ENCODE assay signal across 1 cellular context in the genomic region with DNA sequence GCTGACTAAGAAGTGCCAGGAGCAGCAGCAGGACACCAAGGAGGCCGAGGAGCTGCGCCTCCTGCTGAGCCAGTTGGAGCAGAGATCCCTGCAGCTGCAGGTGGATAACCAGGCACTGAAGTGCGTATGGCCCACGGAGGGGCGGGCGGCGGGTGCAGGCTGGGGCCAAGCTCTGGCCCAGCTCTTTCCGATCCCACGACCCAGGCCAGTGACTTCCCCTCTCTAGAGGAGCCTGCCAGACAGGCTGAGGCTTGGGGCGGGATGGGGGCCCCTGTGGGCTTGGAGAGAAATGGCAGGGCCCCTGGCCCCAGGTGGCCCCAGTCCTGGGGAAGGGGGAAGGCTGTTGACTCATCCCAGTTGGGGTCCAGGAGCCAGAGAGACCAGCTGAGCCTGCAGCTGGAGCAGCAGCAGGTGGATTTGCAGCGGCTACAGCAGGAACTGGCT.
TF ChIP-seq lines count a peak whose summit lies in the region.

No MANE protein-coding gene starts in this region.

TF ChIP-seq in H1, 55 proteins besides CTCF, POLR2A, EP300 and RAD21:
- TF ChIP-seq SIN3A (conservative IDR thresholded peaks at IDR 0.05 in 1 of 2, IDR thresholded peaks at IDR 0.05 in 1 of 2; ENCODE audit: low read depth in 1 of 2, low read length in 2 of 2), result 0 out of 4 replicates have a peak, but pooled peaks of 1 of the 2 experiments have one; percentile 26
- no peak for TF ChIP-seq SIRT6 (IDR thresholded peaks at IDR 0.05; ENCODE audit: low read length)
- 0 out of 2 replicates have a peak, but pooled peaks have one; percentile 54 for TF ChIP-seq TCF12 (IDR thresholded peaks at IDR 0.05; ENCODE audit: low read depth, low read length)
TF ChIP-seq in H1: peak in this region for 2.
